In genomic region chr6:44051516-44051915, GRCh38 we compare ENCODE assay signal across 13 cellular contexts.
DNase-seq lines count a peak whose midpoint lies in the region; TF ChIP-seq lines count a peak whose summit lies in the region.
"Had no signal": no experiment of that assay in that cellular context is flagged by ENCODE, and none has a peak within 500 bp of the region (broad histone marks: within the 10 kb centered on the region; RNA-seq: fewer than 3 reads in every experiment).

No MANE protein-coding gene starts in this region.

- H3K9me3 ChIP-seq in adrenal gland (replicated peaks in 1 of 3), result no peaks in the 10 kb centered on the region

- no peak for TF ChIP-seq POLR2A in adrenal gland (IDR thresholded peaks at IDR 0.05)

- H3K9me3 Mint-ChIP-seq in osteocyte (ENCODE audit: unreplicated experiment), result no peaks in the 10 kb centered on the region
- H3K9me3 Mint-ChIP-seq: central memory CD8-positive, alpha-beta T cell had no signal

- H3K36me3 Mint-ChIP-seq in osteocyte (ENCODE audit: unreplicated experiment), result no peaks in the 10 kb centered on the region
- H3K36me3 Mint-ChIP-seq: CD4-positive, CD25-positive, alpha-beta regulatory T cell had no signal

- peaks cover 4 to 10% of the 10 kb centered on the region in 2 donors for H3K4me1 ChIP-seq in adrenal gland (replicated peaks in 1 of 2)

- intact Hi-C loops in adrenal gland (cut with DNase I), result no loop called here

- peak overlapping the region in 1 of 5 donors; percentile 44 for H3K27ac ChIP-seq in adrenal gland

- no peaks in the 10 kb centered on the region for H3K36me3 ChIP-seq in adrenal gland (replicated peaks in 1 of 2)

- H3K27ac Mint-ChIP-seq in osteocyte (ENCODE audit: unreplicated experiment), result peak overlapping the region; percentile 72
- H3K27ac Mint-ChIP-seq: CD4-positive, CD25-positive, alpha-beta regulatory T cell had no signal

- H3K27me3 Mint-ChIP-seq in osteocyte (ENCODE audit: unreplicated experiment), result no peaks in the 10 kb centered on the region

- no peaks in the 10 kb centered on the region for H3K27me3 ChIP-seq in adrenal gland

- DNase-seq in Caki2 (ENCODE audit: low read depth) (peak; percentile 73), adrenal gland (peak in 6 of 7 donors; percentile 58 to 83 (median 72)), fibroblast of the aortic adventitia (ENCODE audit: low read depth) (peak; percentile 84), osteocyte (ENCODE audit: extremely low spot score, unreplicated experiment) (no peak), pons (ENCODE audit: low spot score) (no peak), putamen (ENCODE audit: low spot score) (no peak), NCI-H1694 (lab: John Stamatoyannopoulos, UW) (no peak), SW 1271 (lab: John Stamatoyannopoulos, UW) (no peak)
- DNase-seq: activated CD4-positive, alpha-beta T cell treated with anti-CD3 and anti-CD28 coated beads, Interleukin-2, amount 50 U/mL, for 4 hours; CD4-positive, CD25-positive, alpha-beta regulatory T cell; kidney glomerular epithelial cell; NCI-H1694 treated with DMSO at 0.1 percent for 48 hours had no signal

- WGBS in adrenal gland, 4 donors, result 50 to 61% (median 54%) methylated on average over 1 to 3 of the region's 3 CpGs

- peaks cover 72% of the 10 kb centered on the region for H3K4me1 Mint-ChIP-seq in osteocyte (ENCODE audit: unreplicated experiment)
- H3K4me1 Mint-ChIP-seq: central memory CD8-positive, alpha-beta T cell had no signal

- no peak overlapping the region for H3K4me3 Mint-ChIP-seq in osteocyte (ENCODE audit: unreplicated experiment)
- H3K4me3 Mint-ChIP-seq: CD4-positive, CD25-positive, alpha-beta regulatory T cell; central memory CD8-positive, alpha-beta T cell had no signal

- no peak for TF ChIP-seq CTCF in adrenal gland (IDR thresholded peaks at IDR 0.05)
- no peak for TF ChIP-seq CTCF in fibroblast of the aortic adventitia (IDR thresholded peaks at IDR 0.05; ENCODE audit: insufficient read depth, low read length)
- no peak for TF ChIP-seq CTCF in osteocyte (IDR thresholded peaks at IDR 0.05)

- H3K4me3 ChIP-seq in adrenal gland (no peak overlapping the region), fibroblast of the aortic adventitia (ENCODE audit: low read depth, low read length) (no peak overlapping the region)

- in situ Hi-C loops in Caki2 (cut with HindIII; ENCODE audit: low pct_unique_long_range_greater_than_20kb, low sequenced_read_pairs), result no loop called here

Comparison
In these comparisons a context has a peak if more than half of its experiments do, and no peak if none do; other contexts are left out.
1. DNase-seq: peak in Caki2 (single experiment), adrenal gland (6 of 7) and fibroblast of the aortic adventitia (single experiment); none in osteocyte (single experiment), pons (single experiment), putamen (single experiment), NCI-H1694 (single experiment) and SW 1271 (0 of 2).